Comparison of ENCODE assay signal across 15 cellular contexts in genomic region chr18:62175521-62175920, GRCh38. TPM values are rescaled to one million over a fixed set of nuclear protein-coding genes. Genes with fewer than 3 reads are reported as not detected.
A peak's percentile ranks its signal among the peaks of the same experiment; 100 is the strongest.
DNase-seq lines count a peak whose midpoint lies in the region; ATAC-seq and TF ChIP-seq lines count a peak whose summit lies in the region.
"Had no signal": no experiment of that assay in that cellular context is flagged by ENCODE, and none has a peak within 500 bp of the region (broad histone marks: within the 10 kb centered on the region; RNA-seq: fewer than 3 reads in every experiment).

No MANE protein-coding gene starts in this region.

- H3K27me3 Mint-ChIP-seq in activated CD8-positive, alpha-beta T cell treated with anti-CD3 and anti-CD28 coated beads for 36 hours = no peaks in the 10 kb centered on the region
- H3K27me3 Mint-ChIP-seq in activated CD8-positive, alpha-beta T cell treated with anti-CD3 and anti-CD28 coated beads, Interleukin-2, amount 10 ng/mL, durations not matched to agents 7 days and 5 days (ENCODE audit: low read depth) = no peaks in the 10 kb centered on the region
- H3K27me3 Mint-ChIP-seq: B cell; CD4-positive, alpha-beta T cell had no signal

- H3K4me3 ChIP-seq in GM23248 (no peak overlapping the region), prostate gland (no peak overlapping the region)
- H3K4me3 ChIP-seq: GM12878 had no signal

- no peak overlapping the region for H3K27ac ChIP-seq in GM23248
- no peak overlapping the region for H3K27ac ChIP-seq in prostate gland

- in situ Hi-C loops in GM23248 (cut with MboI) = loop anchor here (25.0 kb wide), 1 partner anchor 387 kb away; no protein-coding TSS in a partner anchor

- H3K36me3 Mint-ChIP-seq in activated CD8-positive, alpha-beta T cell treated with anti-CD3 and anti-CD28 coated beads for 36 hours (ENCODE audit: low read depth) = peaks cover 5% of the 10 kb centered on the region
- no peaks in the 10 kb centered on the region for H3K36me3 Mint-ChIP-seq in activated CD8-positive, alpha-beta T cell treated with anti-CD3 and anti-CD28 coated beads, Interleukin-2, amount 10 ng/mL, durations not matched to agents 7 days and 5 days (ENCODE audit: low read depth)

- peak; percentile 30 for ATAC-seq in activated CD8-positive, alpha-beta T cell treated with anti-CD3 and anti-CD28 coated beads for 36 hours
- no peak for ATAC-seq in activated CD8-positive, alpha-beta T cell treated with anti-CD3 and anti-CD28 coated beads, Interleukin-2, amount 10 ng/mL, durations not matched to agents 7 days and 5 days
- ATAC-seq in HG03354 (IDR thresholded peaks at IDR 0.05; ENCODE audit: poor library complexity, severe bottlenecking, unreplicated experiment) = no peak
- ATAC-seq: GM12878 had no signal

- POLR2A ChIA-PET in activated CD8-positive, alpha-beta T cell treated with anti-CD3 and anti-CD28 coated beads for 36 hours (lab: Charles Lee) = no interaction called here
- POLR2A ChIA-PET in activated CD8-positive, alpha-beta T cell treated with anti-CD3 and anti-CD28 coated beads, Interleukin-2, amount 10 ng/mL, durations not matched to agents 7 days and 5 days (lab: Charles Lee) = no interaction called here

- 71 to 75% methylated on average over 3 of the region's 3 CpGs for WGBS in GM23248 (ENCODE audit: low coverage in 1 of 2, low lambda C conversion rate in 2 of 2, missing lambda C conversion rate in 2 of 2), 2 experiments
- WGBS in prostate gland = 83% methylated on average over 3 of the region's 3 CpGs

- H3K9me2 ChIP-seq in GM23248 (ENCODE audit: insufficient read depth) = no peaks in the 10 kb centered on the region

- no peaks in the 10 kb centered on the region for H4K20me1 ChIP-seq in GM23248 (ENCODE audit: insufficient read depth)

- no peak overlapping the region for H2AFZ ChIP-seq in GM23248

- intact Hi-C loops in activated CD8-positive, alpha-beta T cell treated with anti-CD3 and anti-CD28 coated beads for 36 hours (cut with micrococcal nuclease) = no loop called here
- intact Hi-C loops in prostate gland (cut with DNase I) = no loop called here

- CTCF ChIA-PET in activated CD8-positive, alpha-beta T cell treated with anti-CD3 and anti-CD28 coated beads for 36 hours (lab: Charles Lee) = interaction anchor here (1.0 to 2.4 kb wide), 2 partner anchors 8 to 9 kb away, joined by 3 to 12 read pairs; no protein-coding TSS in a partner anchor
- CTCF ChIA-PET in activated CD8-positive, alpha-beta T cell treated with anti-CD3 and anti-CD28 coated beads, Interleukin-2, amount 10 ng/mL, durations not matched to agents 7 days and 5 days (lab: Charles Lee) = no interaction called here

- H3K27me3 ChIP-seq in GM23248 (replicated peaks; ENCODE audit: insufficient read depth) (no peaks in the 10 kb centered on the region), prostate gland (replicated peaks; ENCODE audit: insufficient read depth) (no peaks in the 10 kb centered on the region)

- H3K9me3 ChIP-seq in GM23248 (ENCODE audit: low read depth) (no peaks in the 10 kb centered on the region), prostate gland (no peaks in the 10 kb centered on the region)

- H3K4me3 Mint-ChIP-seq in activated CD8-positive, alpha-beta T cell treated with anti-CD3 and anti-CD28 coated beads for 36 hours = no peak overlapping the region
- H3K4me3 Mint-ChIP-seq in activated CD8-positive, alpha-beta T cell treated with anti-CD3 and anti-CD28 coated beads, Interleukin-2, amount 10 ng/mL, durations not matched to agents 7 days and 5 days = no peak overlapping the region
- H3K4me3 Mint-ChIP-seq: B cell; CD4-positive, alpha-beta T cell; H9 had no signal

- H3K27ac Mint-ChIP-seq in activated CD8-positive, alpha-beta T cell treated with anti-CD3 and anti-CD28 coated beads for 36 hours = no peak overlapping the region
- H3K27ac Mint-ChIP-seq in activated CD8-positive, alpha-beta T cell treated with anti-CD3 and anti-CD28 coated beads, Interleukin-2, amount 10 ng/mL, durations not matched to agents 7 days and 5 days = no peak overlapping the region
- H3K27ac Mint-ChIP-seq: B cell; CD4-positive, alpha-beta T cell; H9 had no signal

- DNase-seq in activated CD8-positive, alpha-beta T cell treated with anti-CD3 and anti-CD28 coated beads for 36 hours = no peak
- no peak for DNase-seq in activated CD8-positive, alpha-beta T cell treated with anti-CD3 and anti-CD28 coated beads, Interleukin-2, amount 10 ng/mL, durations not matched to agents 7 days and 5 days
- peak; percentile 11 for DNase-seq in GM23248
- DNase-seq in iris pigment epithelial cell (ENCODE audit: low read depth) = peak; percentile 22
- no peak for DNase-seq in NCI-H510A treated with DMSO at 0.1 percent for 48 hours (lab: John Stamatoyannopoulos, UW)
- DNase-seq in prostate gland (ENCODE audit: low spot score) = no peak
- DNase-seq: C1 segment of cervical spinal cord; Calu3; CD4-positive, alpha-beta T cell; DMS 273 treated with DMSO at 0.1 percent for 48 hours; GOT3; H9 had no signal

- H3K36me3 ChIP-seq in GM23248 (ENCODE audit: low read depth) (peaks cover 7% of the 10 kb centered on the region; the same call in 1 of the 2 replicates), prostate gland (no peaks in the 10 kb centered on the region)

- no peak for TF ChIP-seq POLR2A in prostate gland (IDR thresholded peaks at IDR 0.05)

- H3K9me3 Mint-ChIP-seq in activated CD8-positive, alpha-beta T cell treated with anti-CD3 and anti-CD28 coated beads for 36 hours = no peaks in the 10 kb centered on the region
- no peaks in the 10 kb centered on the region for H3K9me3 Mint-ChIP-seq in activated CD8-positive, alpha-beta T cell treated with anti-CD3 and anti-CD28 coated beads, Interleukin-2, amount 10 ng/mL, durations not matched to agents 7 days and 5 days (ENCODE audit: insufficient read depth)
- H3K9me3 Mint-ChIP-seq: CD4-positive, alpha-beta T cell; H9 had no signal

- H3K4me2 ChIP-seq in GM23248 (ENCODE audit: unreplicated experiment) = no peak overlapping the region

- TF ChIP-seq CTCF in activated CD8-positive, alpha-beta T cell treated with anti-CD3 and anti-CD28 coated beads for 36 hours (IDR thresholded peaks at IDR 0.05) = no peak
- no peak for TF ChIP-seq CTCF in prostate gland (IDR thresholded peaks at IDR 0.05)

- H3K9ac ChIP-seq in GM23248 = no peak overlapping the region

- H3K79me2 ChIP-seq in GM23248 (ENCODE audit: insufficient read depth) = no peaks in the 10 kb centered on the region

- H3K4me1 ChIP-seq in GM23248 (ENCODE audit: insufficient read depth) = no peaks in the 10 kb centered on the region
- no peaks in the 10 kb centered on the region for H3K4me1 ChIP-seq in prostate gland (replicated peaks)

- no peaks in the 10 kb centered on the region for H3F3A ChIP-seq in GM23248 (ENCODE audit: insufficient read depth)

- H3K4me1 Mint-ChIP-seq in activated CD8-positive, alpha-beta T cell treated with anti-CD3 and anti-CD28 coated beads for 36 hours (ENCODE audit: low read depth) = peaks cover 2% of the 10 kb centered on the region
- H3K4me1 Mint-ChIP-seq in activated CD8-positive, alpha-beta T cell treated with anti-CD3 and anti-CD28 coated beads, Interleukin-2, amount 10 ng/mL, durations not matched to agents 7 days and 5 days (ENCODE audit: low read depth) = no peaks in the 10 kb centered on the region

RNA-seq across cellular contexts. Expression of gene PIGN, which starts 11.3 kb away (rescaled TPM):
- 10 to 100 TPM; 24.9 to 28.1 TPM for total RNA-seq in activated CD8-positive, alpha-beta T cell treated with anti-CD3 and anti-CD28 coated beads for 36 hours
- total RNA-seq in activated CD8-positive, alpha-beta T cell treated with anti-CD3 and anti-CD28 coated beads, Interleukin-2, amount 10 ng/mL, durations not matched to agents 7 days and 5 days = 10 to 100 TPM; 27.3 to 27.9 TPM
- total RNA-seq in GM23248 (2014; rRNA removed; shearing (Covaris generic)) = 22.3 and 27.2 TPM in 2 replicates
- polyA plus RNA-seq in GM23248 (2016; fragmentation: Nextera tagmentation; extraction: Ambion mirVana) = 16.0 and 17.5 TPM in 2 replicates
- total RNA-seq in prostate gland = 10 to 100 TPM; 30.3 to 39.6 TPM

RNA-seq across cellular contexts. Expression of gene RELCH, which starts 11.5 kb away (rescaled TPM):
- total RNA-seq in activated CD8-positive, alpha-beta T cell treated with anti-CD3 and anti-CD28 coated beads for 36 hours = 10 to 100 TPM; 18.4 to 21.7 TPM
- total RNA-seq in activated CD8-positive, alpha-beta T cell treated with anti-CD3 and anti-CD28 coated beads, Interleukin-2, amount 10 ng/mL, durations not matched to agents 7 days and 5 days = 10 to 100 TPM; 32.8 to 37.4 TPM
- total RNA-seq in GM23248 (2014; rRNA removed; shearing (Covaris generic)) = 31.6 and 38.6 TPM in 2 replicates
- polyA plus RNA-seq in GM23248 (2016; fragmentation: Nextera tagmentation; extraction: Ambion mirVana) = 7.9 and 8.6 TPM in 2 replicates
- total RNA-seq in prostate gland = 10 to 100 TPM; 34.8 to 49.0 TPM

Comparison
In these comparisons a context has a peak if more than half of its experiments do, and no peak if none do; other contexts are left out.
1. DNase-seq: peak in GM23248 (single experiment) and iris pigment epithelial cell (single experiment); none in activated CD8-positive, alpha-beta T cell treated with anti-CD3 and anti-CD28 coated beads for 36 hours (single experiment), activated CD8-positive, alpha-beta T cell treated with anti-CD3 and anti-CD28 coated beads, Interleukin-2, amount 10 ng/mL, durations not matched to agents 7 days and 5 days (single experiment), NCI-H510A treated with DMSO at 0.1 percent for 48 hours (single experiment) and prostate gland (single experiment).